Comparison of ENCODE assay signal across 9 cellular contexts in genomic region chr12:120971299-120972180, GRCh38. TPM values are rescaled to one million over a fixed set of nuclear protein-coding genes. Genes with fewer than 3 reads are reported as not detected.
A peak's percentile ranks its signal among the peaks of the same experiment; 100 is the strongest.
DNase-seq lines count a peak whose midpoint lies in the region; ATAC-seq, FAIRE-seq and TF ChIP-seq lines count a peak whose summit lies in the region.
"Had no signal": no experiment of that assay in that cellular context is flagged by ENCODE, and none has a peak within 500 bp of the region (broad histone marks: within the 10 kb centered on the region; RNA-seq: fewer than 3 reads in every experiment).

No MANE protein-coding gene starts in this region.

- H3K4me3 Mint-ChIP-seq in T-helper 2 cell treated with Interferon-gamma antibody and Interleukin-4, amounts not matched to agents 5 μg/mL and 100 μg/mL, for 36 hours: no peak overlapping the region

- H3K4me1 ChIP-seq in lung (ENCODE audit: control insufficient read depth in 2 of 2, insufficient read depth in 2 of 2, low read length in 2 of 2) (no peaks in the 10 kb centered on the region), aorta (ENCODE audit: control insufficient read depth in 1 of 2, insufficient read depth in 2 of 2, low read length in 2 of 2) (no peaks in the 10 kb centered on the region)

- no peaks in the 10 kb centered on the region for H3K27me3 Mint-ChIP-seq in T-helper 2 cell treated with Interferon-gamma antibody and Interleukin-4, amounts not matched to agents 5 μg/mL and 100 μg/mL, for 36 hours (ENCODE audit: low read depth)

- no peaks in the 10 kb centered on the region for H3K36me3 Mint-ChIP-seq in T-helper 2 cell treated with Interferon-gamma antibody and Interleukin-4, amounts not matched to agents 5 μg/mL and 100 μg/mL, for 36 hours (ENCODE audit: low read depth)

- no peaks in the 10 kb centered on the region for H3K9me3 ChIP-seq in lung (ENCODE audit: control insufficient read depth in 2 of 2, insufficient read depth in 1 of 2, low read length in 1 of 2)
- no peaks in the 10 kb centered on the region for H3K9me3 ChIP-seq in aorta (ENCODE audit: control insufficient read depth, low read length)

- intact Hi-C loops in aorta (cut with DNase I): loop anchor here (2.0 to 10.0 kb wide), 4 partner anchors 117 to 387 kb away; partner anchors contain the start of gene ACADS (in 1 of the 2)

- WGBS in lung, 2 donors: 32 to 37% methylated on average over 13 of the region's 13 CpGs
- 36 to 37% methylated on average over 13 of the region's 13 CpGs for WGBS in aorta, 2 donors

- DNase-seq in AG09319 (ENCODE audit: extremely low read depth, low read depth) (peak; percentile 24), GM12892 (ENCODE audit: insufficient read length) (no peak), NCI-H1694 treated with DMSO at 0.1 percent for 48 hours (lab: John Stamatoyannopoulos, UW) (peak; percentile 61), dermis blood vessel endothelial cell (peak; percentile 75), lung (ENCODE audit: low spot score) (no peak), aorta (no peak), UCSD-AML1 (lab: John Stamatoyannopoulos, UW; ENCODE audit: unreplicated experiment) (no peak)
- DNase-seq in T-helper 2 cell treated with Interferon-gamma antibody and Interleukin-4, amounts not matched to agents 5 μg/mL and 100 μg/mL, for 36 hours (ENCODE audit: low spot score): peak; percentile 39

- TF ChIP-seq CTCF in AG09319 (IDR thresholded peaks at IDR 0.05; ENCODE audit: low read depth, low read length) (peak; percentile 82), lung (IDR thresholded peaks at IDR 0.05; ENCODE audit: control extremely low read depth, extremely low read depth) (peak; percentile 65)

- TF ChIP-seq POLR2A in GM12892 (IDR thresholded peaks at IDR 0.05; ENCODE audit: low read depth, low read length): no peak

- H3K4me1 Mint-ChIP-seq in T-helper 2 cell treated with Interferon-gamma antibody and Interleukin-4, amounts not matched to agents 5 μg/mL and 100 μg/mL, for 36 hours (ENCODE audit: low read depth): peaks cover 6% of the 10 kb centered on the region

- H3K27me3 ChIP-seq in lung (ENCODE audit: control insufficient read depth, insufficient read depth): no peaks in the 10 kb centered on the region
- H3K27me3 ChIP-seq in aorta (ENCODE audit: control insufficient read depth in 1 of 2, insufficient read depth in 2 of 2, low read length in 1 of 2): no peaks in the 10 kb centered on the region

- ATAC-seq in lung (ENCODE audit: insufficient read depth, low FRiP score): peak; percentile 84
- peak; percentile 74 for ATAC-seq in aorta (ENCODE audit: low FRiP score)

- no peak overlapping the region for H3K4me3 ChIP-seq in lung
- H3K4me3 ChIP-seq in aorta (ENCODE audit: low read length in 2 of 2): no peak overlapping the region

- H3K27ac Mint-ChIP-seq in T-helper 2 cell treated with Interferon-gamma antibody and Interleukin-4, amounts not matched to agents 5 μg/mL and 100 μg/mL, for 36 hours: peak overlapping the region; percentile 22

- H3K27ac ChIP-seq in lung (ENCODE audit: low read depth in 1 of 2, low read length in 1 of 2) (no peak overlapping the region), aorta (ENCODE audit: low read depth in 1 of 2, low read length in 2 of 2) (no peak overlapping the region)

- H3K9me3 Mint-ChIP-seq in T-helper 2 cell treated with Interferon-gamma antibody and Interleukin-4, amounts not matched to agents 5 μg/mL and 100 μg/mL, for 36 hours: no peaks in the 10 kb centered on the region

- FAIRE-seq in GM12892 (lab: Jason Lieb, UNC): peak; percentile 89

- H3K36me3 ChIP-seq in lung (ENCODE audit: control insufficient read depth in 2 of 2, insufficient read depth in 2 of 2, low read length in 2 of 2) (no peaks in the 10 kb centered on the region), aorta (ENCODE audit: control insufficient read depth in 1 of 2, insufficient read depth in 2 of 2, low read length in 1 of 2) (no peaks in the 10 kb centered on the region)

RNA-seq across cellular contexts. Expression of gene HNF1A, which starts 6.8 kb away (rescaled TPM):
- not detected for polyA plus RNA-seq in GM12892 (2012; ENCODE audit: missing spikeins)
- total RNA-seq in dermis blood vessel endothelial cell: not detected in 2 replicates
- under 1 TPM; 0.46 to 0.52 TPM for total RNA-seq in lung
- under 1 TPM; 0.06 to 0.08 TPM for polyA plus RNA-seq in lung
- not detected for total RNA-seq in aorta
- 1 to 10 TPM in 1 of 2 donors, under 1 TPM in 1; 0.18 to 5.4 TPM for polyA plus RNA-seq in aorta
- total RNA-seq: mononuclear cell had no signal

RNA-seq across cellular contexts. Expression of gene C12orf43, which starts 44.7 kb away (rescaled TPM):
- 9.2 TPM for polyA plus RNA-seq in GM12892 (2012; ENCODE audit: missing spikeins)
- total RNA-seq in dermis blood vessel endothelial cell (11.1 and 22.2 TPM in 2 replicates), lung (10 to 100 TPM; 11.7 to 17.6 TPM), aorta (10 to 100 TPM; 11.6 to 15.7 TPM)
- polyA plus RNA-seq in lung (10 to 100 TPM in 1 of 2 donors, 1 to 10 TPM in 1; 9.9 to 13.3 TPM), aorta (10 to 100 TPM; 11.3 to 15.4 TPM)

Comparison
In these comparisons a context has a peak if more than half of its experiments do, and no peak if none do; other contexts are left out.
1. DNase-seq: peak in AG09319 (single experiment), NCI-H1694 treated with DMSO at 0.1 percent for 48 hours (single experiment), T-helper 2 cell treated with Interferon-gamma antibody and Interleukin-4, amounts not matched to agents 5 μg/mL and 100 μg/mL, for 36 hours (single experiment) and dermis blood vessel endothelial cell (single experiment); none in GM12892 (single experiment), lung (single experiment), aorta (0 of 2) and UCSD-AML1 (single experiment).